12 cellular contexts compared by ENCODE assay signal in the genomic region with DNA sequence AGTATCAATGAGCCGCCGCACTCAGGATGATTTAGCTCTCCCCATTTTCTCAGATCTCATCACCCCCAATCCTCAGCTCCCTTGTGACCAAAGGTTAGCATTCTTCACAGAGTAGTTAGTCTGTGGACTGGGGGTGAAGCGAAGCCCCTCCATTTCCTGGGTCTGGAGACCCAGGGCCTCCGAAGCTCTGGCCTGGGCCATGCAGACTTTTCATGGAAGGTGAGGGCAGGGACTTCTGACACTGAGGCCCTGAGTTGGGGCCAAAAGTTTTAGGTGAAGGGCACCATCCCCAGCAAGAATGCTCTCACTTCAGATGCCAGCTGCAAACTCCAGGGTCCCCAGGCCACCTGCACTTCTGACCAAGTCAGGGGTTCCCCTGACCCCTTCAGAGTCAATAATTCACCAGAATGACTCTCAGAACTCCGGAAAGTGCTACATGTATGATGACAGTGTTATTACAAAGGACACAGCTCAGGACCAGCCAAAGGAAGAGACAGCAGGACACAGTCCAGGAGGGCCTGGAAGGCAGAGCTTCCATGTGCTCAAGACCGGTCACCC.
DNase-seq lines count a peak whose midpoint lies in the region; ATAC-seq lines count a peak whose summit lies in the region.
"Had no signal": no experiment of that assay in that cellular context is flagged by ENCODE, and none has a peak within 500 bp of the region (broad histone marks: within the 10 kb centered on the region; RNA-seq: fewer than 3 reads in every experiment).

No MANE protein-coding gene starts in this region.

- no peaks in the 10 kb centered on the region for H3K27me3 ChIP-seq in CD4-positive, CD25-positive, alpha-beta regulatory T cell (ENCODE audit: control insufficient read depth, insufficient read depth, low read length)

- peaks cover 19 to 47% (median 34%) of the 10 kb centered on the region in 4 donors for H3K4me1 Mint-ChIP-seq in CD4-positive, CD25-positive, alpha-beta regulatory T cell
- peaks cover 87% of the 10 kb centered on the region for H3K4me1 Mint-ChIP-seq in activated T-helper 1 cell treated with anti-CD3 and anti-CD28 coated beads, Interleukin-12 subunit alpha, Interleukin-12 subunit beta, Interleukin-2, Interleukin-4 antibody, amounts not matched to agents 30 ng/mL and 10 ng/mL and 1 ng/mL, durations not matched to agents 14 hours and 24 hours and 36 hours (ENCODE audit: low read depth)

- H3K9me3 ChIP-seq in CD4-positive, CD25-positive, alpha-beta regulatory T cell (ENCODE audit: control insufficient read depth in 2 of 2, low read length in 2 of 2) = no peaks in the 10 kb centered on the region

- H3K4me3 Mint-ChIP-seq in CD4-positive, CD25-positive, alpha-beta regulatory T cell = peak overlapping the region in 3 of 4 donors; percentile 8 to 32 (median 21)
- H3K4me3 Mint-ChIP-seq in activated T-helper 1 cell treated with anti-CD3 and anti-CD28 coated beads, Interleukin-12 subunit alpha, Interleukin-12 subunit beta, Interleukin-2, Interleukin-4 antibody, amounts not matched to agents 30 ng/mL and 10 ng/mL and 1 ng/mL, durations not matched to agents 14 hours and 24 hours and 36 hours = peak overlapping the region; percentile 26

- no peak for ATAC-seq in CD4-positive, CD25-positive, alpha-beta regulatory T cell (ENCODE audit: low read depth in 2 of 2)
- ATAC-seq in GM18861 (IDR thresholded peaks at IDR 0.05; ENCODE audit: unreplicated experiment) = peak; percentile 28
- peak; percentile 29 for ATAC-seq in HG02678 (IDR thresholded peaks at IDR 0.05; ENCODE audit: unreplicated experiment)
- no peak for ATAC-seq in HG03095 (IDR thresholded peaks at IDR 0.05; ENCODE audit: unreplicated experiment)
- no peak for ATAC-seq in GM19023 (IDR thresholded peaks at IDR 0.05; ENCODE audit: unreplicated experiment)
- ATAC-seq: effector memory CD8-positive, alpha-beta T cell had no signal

- H3K36me3 ChIP-seq in CD4-positive, CD25-positive, alpha-beta regulatory T cell (ENCODE audit: control insufficient read depth, insufficient read depth, low read length) = no peaks in the 10 kb centered on the region

- H3K27ac ChIP-seq in CD4-positive, CD25-positive, alpha-beta regulatory T cell (ENCODE audit: insufficient read depth, low read length, poor library complexity, severe bottlenecking) = no peak overlapping the region
- H3K27ac ChIP-seq: C4-2B had no signal

- H3K27ac Mint-ChIP-seq in CD4-positive, CD25-positive, alpha-beta regulatory T cell = peak overlapping the region in 1 of 3 donors; percentile 92
- peak overlapping the region; percentile 96 for H3K27ac Mint-ChIP-seq in activated T-helper 1 cell treated with anti-CD3 and anti-CD28 coated beads, Interleukin-12 subunit alpha, Interleukin-12 subunit beta, Interleukin-2, Interleukin-4 antibody, amounts not matched to agents 30 ng/mL and 10 ng/mL and 1 ng/mL, durations not matched to agents 14 hours and 24 hours and 36 hours

- H3K36me3 Mint-ChIP-seq in CD4-positive, CD25-positive, alpha-beta regulatory T cell = no peaks in the 10 kb centered on the region
- no peaks in the 10 kb centered on the region for H3K36me3 Mint-ChIP-seq in activated T-helper 1 cell treated with anti-CD3 and anti-CD28 coated beads, Interleukin-12 subunit alpha, Interleukin-12 subunit beta, Interleukin-2, Interleukin-4 antibody, amounts not matched to agents 30 ng/mL and 10 ng/mL and 1 ng/mL, durations not matched to agents 14 hours and 24 hours and 36 hours (ENCODE audit: low read depth)

- no peaks in the 10 kb centered on the region for H3K9me3 Mint-ChIP-seq in CD4-positive, CD25-positive, alpha-beta regulatory T cell
- peaks cover 8% of the 10 kb centered on the region for H3K9me3 Mint-ChIP-seq in activated T-helper 1 cell treated with anti-CD3 and anti-CD28 coated beads, Interleukin-12 subunit alpha, Interleukin-12 subunit beta, Interleukin-2, Interleukin-4 antibody, amounts not matched to agents 30 ng/mL and 10 ng/mL and 1 ng/mL, durations not matched to agents 14 hours and 24 hours and 36 hours
- H3K9me3 Mint-ChIP-seq: effector memory CD8-positive, alpha-beta T cell had no signal

- no peaks in the 10 kb centered on the region for H3K27me3 Mint-ChIP-seq in CD4-positive, CD25-positive, alpha-beta regulatory T cell
- no peaks in the 10 kb centered on the region for H3K27me3 Mint-ChIP-seq in activated T-helper 1 cell treated with anti-CD3 and anti-CD28 coated beads, Interleukin-12 subunit alpha, Interleukin-12 subunit beta, Interleukin-2, Interleukin-4 antibody, amounts not matched to agents 30 ng/mL and 10 ng/mL and 1 ng/mL, durations not matched to agents 14 hours and 24 hours and 36 hours (ENCODE audit: insufficient read depth)

- peaks cover 33% of the 10 kb centered on the region for H3K4me1 ChIP-seq in CD4-positive, CD25-positive, alpha-beta regulatory T cell (ENCODE audit: control insufficient read depth, insufficient read depth, low read length, poor library complexity, severe bottlenecking)

- H3K4me3 ChIP-seq in CD4-positive, CD25-positive, alpha-beta regulatory T cell (ENCODE audit: low read depth, low read length) = no peak overlapping the region

- DNase-seq in CD4-positive, CD25-positive, alpha-beta regulatory T cell = no peak
- DNase-seq in activated T-helper 1 cell treated with anti-CD3 and anti-CD28 coated beads, Interleukin-12 subunit alpha, Interleukin-12 subunit beta, Interleukin-2, Interleukin-4 antibody, amounts not matched to agents 30 ng/mL and 10 ng/mL and 1 ng/mL, durations not matched to agents 14 hours and 24 hours and 36 hours (ENCODE audit: low spot score) = no peak
- DNase-seq in NCI-H2171 treated with DMSO at 0.1 percent for 48 hours (lab: John Stamatoyannopoulos, UW) (no peak), SIG-M5 (lab: John Stamatoyannopoulos, UW) (no peak)
- DNase-seq: effector memory CD8-positive, alpha-beta T cell; islet precursor cell; NCI-H2029 treated with DMSO at 0.1 percent for 48 hours had no signal

- intact Hi-C loops in activated T-helper 1 cell treated with anti-CD3 and anti-CD28 coated beads, Interleukin-12 subunit alpha, Interleukin-12 subunit beta, Interleukin-2, Interleukin-4 antibody, amounts not matched to agents 30 ng/mL and 10 ng/mL and 1 ng/mL, durations not matched to agents 14 hours and 24 hours and 36 hours (cut with micrococcal nuclease) = no loop called here

Comparison
In these comparisons a context has a peak if more than half of its experiments do, and no peak if none do; other contexts are left out.
1. ATAC-seq: peak in GM18861 (single experiment) and HG02678 (single experiment); none in CD4-positive, CD25-positive, alpha-beta regulatory T cell (0 of 2), HG03095 (single experiment) and GM19023 (single experiment).